ENCODE assay signal across 20 cellular contexts in the genomic region with DNA sequence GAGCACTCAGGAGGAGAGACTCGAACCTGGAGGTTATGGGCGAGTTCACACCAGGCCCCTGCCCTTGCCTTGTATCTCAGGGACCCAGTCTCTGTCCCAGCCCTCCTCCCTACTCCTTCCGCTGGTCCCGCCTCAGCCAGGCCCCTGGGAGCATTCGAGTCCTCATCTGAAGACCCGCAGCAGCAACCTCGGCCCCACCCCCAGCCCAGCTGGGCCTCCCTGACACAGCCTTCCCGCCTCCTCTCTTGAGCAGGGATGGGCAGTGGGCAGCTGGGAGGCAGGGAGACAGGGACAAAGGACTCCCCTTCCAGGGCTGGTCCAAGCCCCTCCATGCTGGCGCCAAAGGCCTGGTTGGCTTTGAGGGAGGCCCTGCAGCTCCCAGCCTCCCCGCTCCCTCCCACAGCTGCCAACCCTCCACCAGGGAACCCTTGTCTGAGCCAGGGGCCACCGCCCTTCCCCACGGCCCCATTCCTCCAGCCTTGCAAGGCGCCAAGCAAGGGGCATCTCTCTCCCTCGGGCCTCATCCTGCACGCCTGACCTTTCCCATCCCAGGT. TPM values are rescaled to one million over a fixed set of nuclear protein-coding genes. Genes with fewer than 3 reads are reported as not detected.
A peak's percentile ranks its signal among the peaks of the same experiment; 100 is the strongest.
DNase-seq lines count a peak whose midpoint lies in the region; ATAC-seq, FAIRE-seq and TF ChIP-seq lines count a peak whose summit lies in the region.
"Had no signal": no experiment of that assay in that cellular context is flagged by ENCODE, and none has a peak within 500 bp of the region (broad histone marks: within the 10 kb centered on the region; RNA-seq: fewer than 3 reads in every experiment).

No MANE protein-coding gene starts in this region.

- POLR2A ChIA-PET in K562 (lab: Yijun Ruan, JAX), result no interaction called here

- H3K79me2 ChIP-seq in MM.1S (ENCODE audit: low read length) (no peaks in the 10 kb centered on the region), K562 (ENCODE audit: control insufficient read depth, insufficient read depth, low read length) (no peaks in the 10 kb centered on the region)

- TF ChIP-seq CTCF in MM.1S (IDR thresholded peaks at IDR 0.05; ENCODE audit: low read length), result no peak
- TF ChIP-seq CTCF in K562 (IDR thresholded peaks at IDR 0.05 in 2 of 3, conservative IDR thresholded peaks at IDR 0.05 in 1 of 3; ENCODE audit: insufficient read depth in 2 of 3, low read depth in 1 of 3, low read length in 3 of 3), result no peak
- no peak for TF ChIP-seq CTCF in stomach (IDR thresholded peaks at IDR 0.05)

- H3K4me1 ChIP-seq in MM.1S (ENCODE audit: low read length), result peaks cover 37% of the 10 kb centered on the region
- H3K4me1 ChIP-seq in K562 (replicated peaks in 1 of 2; ENCODE audit: control insufficient read depth in 2 of 2, insufficient read depth in 2 of 2, low read length in 2 of 2), result peaks cover 19 to 54% of the 10 kb centered on the region in 2 experiments
- H3K4me1 ChIP-seq in neuronal stem cell (ENCODE audit: control insufficient read depth in 2 of 2, insufficient read depth in 1 of 2, low read depth in 1 of 2, low read length in 2 of 2), result peaks cover 3% of the 10 kb centered on the region in 2 donors
- H3K4me1 ChIP-seq in stomach, result peaks cover 0 to 18% (median 11%) of the 10 kb centered on the region in 4 donors
- H3K4me1 ChIP-seq: HAP-1 had no signal

- CTCF ChIA-PET in K562 (lab: Yijun Ruan, JAX; ENCODE audit: low intra/inter-chr PET ratio), result no interaction called here

- peak overlapping the region; percentile 59 for H3K18ac ChIP-seq in neuronal stem cell (ENCODE audit: low read length)

- H3K4me3 ChIP-seq in MM.1S (ENCODE audit: low read length) (no peak overlapping the region), K562 (no peak overlapping the region), neuronal stem cell (ENCODE audit: low read length in 2 of 2) (no peak overlapping the region), stomach (no peak overlapping the region)
- H3K4me3 ChIP-seq: HAP-1, MG63 had no signal

- H2BK5ac ChIP-seq in neuronal stem cell (ENCODE audit: low read length), result peak overlapping the region; percentile 93

- no peak overlapping the region for H2BK120ac ChIP-seq in neuronal stem cell (ENCODE audit: low read depth, low read length)

- H3K14ac ChIP-seq in neuronal stem cell (ENCODE audit: low read length), result peak overlapping the region; percentile 71

- no peaks in the 10 kb centered on the region for H3K9me3 ChIP-seq in MM.1S (replicated peaks; ENCODE audit: insufficient read depth, low read length)
- peaks cover 8% of the 10 kb centered on the region for H3K9me3 ChIP-seq in K562 (replicated peaks; ENCODE audit: control insufficient read depth, insufficient read depth, low read depth, low read length)
- H3K9me3 ChIP-seq in neuronal stem cell (replicated peaks in 1 of 2; ENCODE audit: control insufficient read depth in 2 of 2, insufficient read depth in 1 of 2, low read depth in 1 of 2, low read length in 2 of 2), result peaks cover 3% of the 10 kb centered on the region in 2 donors
- no peaks in the 10 kb centered on the region for H3K9me3 ChIP-seq in stomach
- H3K9me3 ChIP-seq: HAP-1, MG63 had no signal

- H2BK12ac ChIP-seq in neuronal stem cell (ENCODE audit: low read length), result no peak overlapping the region

- intact Hi-C loops in K562 (cut with micrococcal nuclease), result no loop called here
- intact Hi-C loops in stomach (cut with DNase I; ENCODE audit: low total_unique reads), result no loop called here

- no peaks in the 10 kb centered on the region for H3K9me2 ChIP-seq in MM.1S (replicated peaks; ENCODE audit: insufficient read depth, low read length)

- no peak for FAIRE-seq in K562 (lab: Jason Lieb, UNC)
- FAIRE-seq: A204.1 had no signal

- H3K4ac ChIP-seq in neuronal stem cell (ENCODE audit: low read length), result no peak overlapping the region

- peak; percentile 23 for DNase-seq in D341Med (ENCODE audit: low spot score)
- no peak for DNase-seq in MM.1S
- peak in 1 of 4 experiments; percentile 26 for DNase-seq in K562 (ENCODE audit: extremely low read depth in 1 of 4, low spot score in 3 of 4)
- DNase-seq in neuronal stem cell (ENCODE audit: low spot score), result no peak
- no peak for DNase-seq in activated CD8-positive, alpha-beta memory T cell treated with anti-CD3 and anti-CD28 coated beads, Interleukin-2, amount 50 U/mL, for 4 hours
- DNase-seq in stomach, result no peak
- no peak for DNase-seq in KG1 (lab: John Stamatoyannopoulos, UW)
- DNase-seq in islet precursor cell, result no peak
- DNase-seq: AML-193; Caco-2; CD8-positive, alpha-beta T cell; HFFc6; KBM-7; MG63; NCI-H2029; NCI-H2227 treated with DMSO at 0.1 percent for 48 hours; NCI-H69 had no signal

- TF ChIP-seq EP300 in K562 (IDR thresholded peaks at IDR 0.05; ENCODE audit: low read length) (no peak), stomach (IDR thresholded peaks at IDR 0.05) (no peak)

- no TSS peak for BruUV-seq in K562 (replicated peaks; lab: Mats Ljungman, UMichigan)

- H3K9me1 ChIP-seq in K562 (ENCODE audit: control insufficient read depth, insufficient read depth, low read length), result no peaks in the 10 kb centered on the region

- H4K20me1 ChIP-seq in MM.1S (ENCODE audit: insufficient read depth, low read length), result no peaks in the 10 kb centered on the region
- H4K20me1 ChIP-seq in K562 (replicated peaks; ENCODE audit: control insufficient read depth, insufficient read depth, low read length), result no peaks in the 10 kb centered on the region; the same call in 1 of the 2 replicates

- TF ChIP-seq POLR2A in K562 (conservative IDR thresholded peaks at IDR 0.05) (no peak), stomach (IDR thresholded peaks at IDR 0.05) (no peak)

- peak overlapping the region; percentile 68 for H2AK5ac ChIP-seq in neuronal stem cell (ENCODE audit: low read depth, low read length)

- in situ Hi-C loops in K562 (cut with MboI), result no loop called here

- H3F3A ChIP-seq in MM.1S (ENCODE audit: insufficient read depth, low read length), result peaks cover 39% of the 10 kb centered on the region

- no peak for TF ChIP-seq RAD21 in K562 (CRISPR knock-in tag; conservative IDR thresholded peaks at IDR 0.05 in 1 of 2, IDR thresholded peaks at IDR 0.05 in 1 of 2)

- H4K8ac ChIP-seq in neuronal stem cell (ENCODE audit: low read depth, low read length), result no peak overlapping the region

- H3K23ac ChIP-seq in neuronal stem cell (ENCODE audit: low read depth, low read length, poor library complexity), result peak overlapping the region; percentile 43

- H3K36me3 ChIP-seq in MM.1S (replicated peaks; ENCODE audit: insufficient read depth, low read length), result no peaks in the 10 kb centered on the region
- no peaks in the 10 kb centered on the region for H3K36me3 ChIP-seq in K562 (ENCODE audit: control insufficient read depth, insufficient read depth, low read length)
- no peaks in the 10 kb centered on the region for H3K36me3 ChIP-seq in neuronal stem cell (replicated peaks in 1 of 2; ENCODE audit: control insufficient read depth in 2 of 2, insufficient read depth in 2 of 2, low read length in 2 of 2)
- H3K36me3 ChIP-seq in stomach, result no peaks in the 10 kb centered on the region
- H3K36me3 ChIP-seq: HAP-1, MG63 had no signal

- peak overlapping the region; percentile 99; the same call in 1 of the 2 replicates for H3K27ac ChIP-seq in MM.1S (ENCODE audit: low read length)
- no peak overlapping the region for H3K27ac ChIP-seq in K562 (ENCODE audit: extremely low read depth, low read depth, low read length)
- no peak overlapping the region for H3K27ac ChIP-seq in neuronal stem cell (replicated peaks; ENCODE audit: low read length)
- no peak overlapping the region for H3K27ac ChIP-seq in stomach
- H3K27ac ChIP-seq: C4-2B had no signal

- H3K79me1 ChIP-seq in neuronal stem cell (ENCODE audit: low read depth, low read length), result no peaks in the 10 kb centered on the region

- H3K27me3 ChIP-seq in MM.1S (replicated peaks; ENCODE audit: insufficient read depth, low read length) (no peaks in the 10 kb centered on the region), K562 (ENCODE audit: control insufficient read depth in 2 of 2, insufficient read depth in 2 of 2, low read length in 2 of 2) (peaks cover 13 to 35% of the 10 kb centered on the region in 2 experiments; a peak in 3 of 5 replicates), neuronal stem cell (ENCODE audit: control insufficient read depth in 3 of 3, insufficient read depth in 3 of 3, low read depth in 1 of 3, low read length in 3 of 3) (peaks cover 0 to 14% (median 9%) of the 10 kb centered on the region in 3 experiments), stomach (peaks cover 0 to 58% (median 0%) of the 10 kb centered on the region in 3 donors)

- H3K9ac ChIP-seq in MM.1S (ENCODE audit: low read length) (no peak overlapping the region), K562 (ENCODE audit: insufficient read depth in 1 of 2, low read depth in 2 of 2, low read length in 2 of 2) (peak overlapping the region in 1 of 2 experiments; percentile 37; a peak in 1 of 4 replicates), neuronal stem cell (ENCODE audit: low read depth, low read length, poor library complexity) (no peak overlapping the region)

- 15% methylated on average over 14 of the region's 15 CpGs for WGBS in K562 (ENCODE audit: insufficient coverage, low coverage, missing lambda C conversion rate)
- WGBS in neuronal stem cell (ENCODE audit: extremely low coverage in 2 of 2, insufficient read length in 2 of 2, insufficient replicate concordance in 1 of 2), 2 donors, result no CpG with 5 or more reads among the region's 15 CpGs
- 67 to 76% (median 70%) methylated on average over 14 to 15 of the region's 15 CpGs for WGBS in stomach, 5 donors

- H3K4me2 ChIP-seq in MM.1S (ENCODE audit: low read depth, low read length), result no peak overlapping the region
- no peak overlapping the region for H3K4me2 ChIP-seq in K562 (ENCODE audit: insufficient read depth, low read length)
- no peak overlapping the region for H3K4me2 ChIP-seq in neuronal stem cell (ENCODE audit: insufficient read depth, low read length, poor library complexity, severe bottlenecking)

- ATAC-seq in K562, result no peak
- ATAC-seq: CD8-positive, alpha-beta T cell had no signal

- H2AFZ ChIP-seq in MM.1S (ENCODE audit: low read length), result no peak overlapping the region
- H2AFZ ChIP-seq in K562 (ENCODE audit: low read depth, low read length), result no peak overlapping the region
- H2AFZ ChIP-seq in neuronal stem cell (ENCODE audit: low read length), result peak overlapping the region; percentile 31

- no peak overlapping the region for H2BK15ac ChIP-seq in neuronal stem cell (ENCODE audit: low read length)

- no peak overlapping the region for H4K91ac ChIP-seq in neuronal stem cell (ENCODE audit: low read depth, low read length, poor library complexity)

RNA-seq across cellular contexts. Expression of a gene that starts 15.4 kb away (rescaled TPM):
- 74.4 and 112 TPM in 2 replicates for total RNA-seq in K562 (2011; cell fraction: chromatin; rRNA removed; ENCODE audit: low replicate concordance)
- 51.3 and 61.4 TPM in 2 replicates for total RNA-seq in K562 (2011; cell fraction: nucleolus; rRNA removed)
- total RNA-seq in K562 (2011; cell fraction: nucleoplasm; rRNA removed), result 61.1 and 63.4 TPM in 2 replicates
- total RNA-seq in K562 (2014; rRNA removed) (26.9 and 35.1 TPM in 2 replicates), K562 (2014; rRNA removed; fragmentation: Illumina TruSeq; extraction: Trizol) (16.0 and 16.3 TPM in 2 replicates), K562 (2015; rRNA removed; fragmentation: Illumina TruSeq; extraction: Trizol) (31.1 and 33.9 TPM in 2 replicates), K562 (2021) (81.3 and 88.7 TPM in 2 replicates), stomach (100 to 1,000 TPM in 1 of 5 donors, 10 to 100 TPM in 4; 15.5 to 312 (median 23.9) TPM)
- polyA plus RNA-seq in K562 (2011; rRNA removed) (12.5 and 15.8 TPM in 2 replicates), K562 (2014; fragmentation: Illumina TruSeq; extraction: Trizol) (60.7 and 65.3 TPM in 2 replicates), K562 (2014; fragmentation: Nextera tagmentation; extraction: Ambion mirVana) (1 to 10 TPM; 1.7 to 2.0 TPM), K562 (2014; rRNA removed) (37.1 and 49.2 TPM in 2 replicates), stomach (10 to 100 TPM; 16.1 to 20.2 (median 16.7) TPM)
- 10.1 and 15.8 TPM in 2 replicates for polyA plus RNA-seq in K562 (2011; cell fraction: cytosol; rRNA removed)
- polyA plus RNA-seq in K562 (2011; cell fraction: nucleus; rRNA removed), result 43.3 and 65.6 TPM in 2 replicates
- 57.6 and 59.2 TPM in 2 replicates for polyA plus RNA-seq in K562 (2012)
- 7.9 and 9.1 TPM in 2 replicates for polyA minus RNA-seq in K562 (2011; rRNA and poly(A)+ RNA removed)
- 23.7 and 30.6 TPM in 2 replicates for polyA minus RNA-seq in K562 (2011; cell fraction: cytosol; rRNA and poly(A)+ RNA removed)
- 17.5 and 19.1 TPM in 2 replicates for polyA minus RNA-seq in K562 (2011; cell fraction: nucleus; rRNA and poly(A)+ RNA removed)
- polyA plus RNA-seq in neuronal stem cell (2013, experiment 1 of 2), result 48.7 TPM
- 49.9 TPM for polyA plus RNA-seq in neuronal stem cell (2013, experiment 2 of 2)
